1 cellular context compared by ENCODE assay signal in the genomic region with DNA sequence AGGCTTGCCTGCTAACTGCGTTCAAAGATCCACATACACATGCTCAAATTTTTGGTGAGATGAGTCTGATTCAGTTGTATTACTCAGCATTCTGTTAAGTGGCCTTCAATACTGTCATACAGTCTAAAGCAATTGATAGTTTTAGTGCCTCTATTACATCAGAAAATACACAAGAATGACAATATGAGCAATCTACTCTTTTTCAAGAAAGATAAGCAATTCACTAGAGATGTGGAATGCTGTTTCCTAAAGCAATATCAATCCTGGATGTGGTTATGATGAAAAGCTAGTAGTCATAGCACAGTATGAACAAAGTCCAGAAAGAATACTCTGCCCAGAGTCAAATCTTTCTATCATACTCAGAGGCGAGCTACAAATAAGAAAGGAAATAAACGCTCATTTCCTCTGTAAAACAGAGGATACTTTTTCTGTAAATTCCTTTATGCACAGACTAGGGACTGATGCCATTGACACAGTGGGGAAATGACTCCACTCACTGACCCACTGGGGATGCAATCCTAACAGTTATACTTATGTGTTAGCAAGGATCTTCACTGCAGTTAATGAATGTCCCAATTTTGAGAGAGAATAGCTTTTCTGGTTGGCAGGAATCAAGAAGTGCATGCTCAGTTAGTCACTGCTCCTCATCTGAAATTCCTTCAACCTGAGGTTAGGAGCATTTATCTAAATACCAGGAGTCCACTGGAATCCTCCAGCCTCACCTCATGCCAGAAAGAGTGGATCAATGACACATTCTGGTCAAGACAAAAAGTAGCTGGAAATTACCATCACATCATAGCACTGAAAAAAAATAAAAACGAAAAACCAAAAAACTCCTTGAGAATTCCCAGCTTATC.
A peak's percentile ranks its signal among the peaks of the same experiment; 100 is the strongest.
TF ChIP-seq lines count a peak whose summit lies in the region.

No MANE protein-coding gene starts in this region.

TF ChIP-seq in K562, 482 proteins besides CTCF, POLR2A, EP300 and RAD21 (continued from another document):
- peak in 1 of 2 experiments; percentile 69; a peak in 1 of 4 replicates for TF ChIP-seq MLLT1 (IDR thresholded peaks at IDR 0.05)
- peak; percentile 98 for TF ChIP-seq ZBTB17 (CRISPR knock-in tag; IDR thresholded peaks at IDR 0.05)
- TF ChIP-seq MIER1 (IDR thresholded peaks at IDR 0.05; ENCODE audit: low read depth), result no peak
